19 cellular contexts compared by ENCODE assay signal in genomic region chr2:29583548-29584121, GRCh38.
DNase-seq lines count a peak whose midpoint lies in the region; ATAC-seq and TF ChIP-seq lines count a peak whose summit lies in the region.
"Had no signal": no experiment of that assay in that cellular context is flagged by ENCODE, and none has a peak within 500 bp of the region (broad histone marks: within the 10 kb centered on the region; RNA-seq: fewer than 3 reads in every experiment).

No MANE protein-coding gene starts in this region.

- no peak for TF ChIP-seq POLR2A in GM18505 (IDR thresholded peaks at IDR 0.05; ENCODE audit: borderline replicate concordance, extremely low read depth, insufficient read depth, insufficient read length)

- ATAC-seq in GM19463 (IDR thresholded peaks at IDR 0.05; ENCODE audit: unreplicated experiment), result peak; percentile 14
- ATAC-seq in HG03432 (IDR thresholded peaks at IDR 0.05; ENCODE audit: unreplicated experiment), result peak; percentile 8
- ATAC-seq in SK-N-SH treated with all-trans-retinoic acid at 6 μM for 48 hours, result no peak
- ATAC-seq in GM21360 (IDR thresholded peaks at IDR 0.05; ENCODE audit: unreplicated experiment), result no peak
- no peak for ATAC-seq in GM18505 (IDR thresholded peaks at IDR 0.05; ENCODE audit: unreplicated experiment)

- DNase-seq in DMS 273 treated with DMSO at 0.1 percent for 48 hours (lab: John Stamatoyannopoulos, UW) (peak; percentile 36), SW 1271 (lab: John Stamatoyannopoulos, UW) (no peak), dermis blood vessel endothelial cell (no peak)
- DNase-seq: C1 segment of cervical spinal cord; CD8-positive, alpha-beta memory T cell; DND-41; H9; Karpas-422; NCI-H1092; NCI-H1436 treated with DMSO at 0.1 percent for 48 hours; NCI-H2081; NCI-H446 treated with DMSO at 0.1 percent for 48 hours; SHP77; T1000 had no signal

TF ChIP-seq in SK-N-SH treated with all-trans-retinoic acid at 6 μM for 48 hours, 23 proteins besides CTCF, POLR2A, EP300 and RAD21:
- TF ChIP-seq TCF4 (CRISPR knock-in tag; IDR thresholded peaks at IDR 0.05; ENCODE audit: borderline replicate concordance) (peak; percentile 98), PATZ1 (CRISPR knock-in tag; IDR thresholded peaks at IDR 0.05; ENCODE audit: borderline replicate concordance) (no peak), CSRNP3 (CRISPR knock-in tag; IDR thresholded peaks at IDR 0.05) (peak; percentile 56; the same call in 1 of the 2 replicates), TSHZ2 (CRISPR knock-in tag; IDR thresholded peaks at IDR 0.05) (peak; percentile 98; the same call in 1 of the 2 replicates), PPARA (CRISPR knock-in tag; IDR thresholded peaks at IDR 0.05; ENCODE audit: borderline replicate concordance) (0 out of 2 replicates have a peak, but pooled peaks have one; percentile 18), ZNF8 (CRISPR knock-in tag; IDR thresholded peaks at IDR 0.05) (peak; percentile 18; the same call in 1 of the 2 replicates), CREB5 (CRISPR knock-in tag; IDR thresholded peaks at IDR 0.05; ENCODE audit: low read depth) (no peak; the same call in 1 of the 2 replicates), TOX (CRISPR knock-in tag; IDR thresholded peaks at IDR 0.05; ENCODE audit: borderline replicate concordance) (no peak), ZFP30 (CRISPR knock-in tag; IDR thresholded peaks at IDR 0.05) (no peak), CSDC2 (CRISPR knock-in tag; IDR thresholded peaks at IDR 0.05) (no peak), ESRRG (CRISPR knock-in tag; IDR thresholded peaks at IDR 0.05) (peak; percentile 71; the same call in 1 of the 2 replicates), ZNF70 (CRISPR knock-in tag; IDR thresholded peaks at IDR 0.05) (0 out of 2 replicates have a peak, but pooled peaks have one; percentile 2), OSR1 (CRISPR knock-in tag; IDR thresholded peaks at IDR 0.05) (no peak), ARNTL (CRISPR knock-in tag; IDR thresholded peaks at IDR 0.05; ENCODE audit: borderline replicate concordance, low read depth) (no peak; the same call in 1 of the 2 replicates), ISL1 (CRISPR knock-in tag; IDR thresholded peaks at IDR 0.05) (no peak), BACH2 (CRISPR knock-in tag; IDR thresholded peaks at IDR 0.05; ENCODE audit: borderline replicate concordance) (peak; percentile 57; the same call in 1 of the 2 replicates)
TF ChIP-seq in SK-N-SH treated with all-trans-retinoic acid at 6 μM for 48 hours: peak in this region for 8.

Comparison
In these comparisons a context has a peak if more than half of its experiments do, and no peak if none do; other contexts are left out.
1. ATAC-seq: peak in GM19463 (single experiment) and HG03432 (single experiment); none in SK-N-SH treated with all-trans-retinoic acid at 6 μM for 48 hours (single experiment), GM21360 (single experiment) and GM18505 (single experiment).